In genomic region chr9:109399258-109399767, GRCh38 we compare ENCODE assay signal across 12 cellular contexts.
A peak's percentile ranks its signal among the peaks of the same experiment; 100 is the strongest.
DNase-seq lines count a peak whose midpoint lies in the region; ATAC-seq, FAIRE-seq and TF ChIP-seq lines count a peak whose summit lies in the region.
"Had no signal": no experiment of that assay in that cellular context is flagged by ENCODE, and none has a peak within 500 bp of the region (broad histone marks: within the 10 kb centered on the region; RNA-seq: fewer than 3 reads in every experiment).

No MANE protein-coding gene starts in this region.

- no peak overlapping the region for H3K27ac ChIP-seq in ovary
- H3K27ac ChIP-seq: transverse colon had no signal

- H3K27me3 ChIP-seq in ovary = no peaks in the 10 kb centered on the region
- H3K27me3 ChIP-seq: transverse colon had no signal

- H3K36me3 ChIP-seq in ovary = no peaks in the 10 kb centered on the region
- H3K36me3 ChIP-seq: transverse colon had no signal

- FAIRE-seq in GM12891 (lab: Jason Lieb, UNC) = no peak

- intact Hi-C loops in ovary (cut with DNase I) = no loop called here
- intact Hi-C loops in head of caudate nucleus (cut with DNase I) = no loop called here

- H3K4me1 ChIP-seq in ovary (ENCODE audit: insufficient read depth) = no peaks in the 10 kb centered on the region
- H3K4me1 ChIP-seq: transverse colon had no signal

- H3K4me3 ChIP-seq in ovary = no peak overlapping the region
- H3K4me3 ChIP-seq: transverse colon had no signal

- 78 to 90% (median 86%) methylated on average over 6 of the region's 6 CpGs for WGBS in ovary, 3 donors

- ATAC-seq in GM19035 (IDR thresholded peaks at IDR 0.05; ENCODE audit: unreplicated experiment) (peak; percentile 75), HG02678 (IDR thresholded peaks at IDR 0.05; ENCODE audit: unreplicated experiment) (peak; percentile 79), HG03469 (IDR thresholded peaks at IDR 0.05; ENCODE audit: unreplicated experiment) (peak; percentile 63)
- ATAC-seq: natural killer cell treated with Interleukin-12 subunit alpha and Interleukin-12 subunit beta and Interleukin-15 and Interleukin-18, amount 100 ng/mL, for 72 hours had no signal

- TF ChIP-seq EP300 in ovary (IDR thresholded peaks at IDR 0.05) = no peak

- DNase-seq in GM12891 (ENCODE audit: insufficient read length, low spot score) (no peak), UCSD-AML1 (lab: John Stamatoyannopoulos, UW; ENCODE audit: unreplicated experiment) (no peak), ovary (no peak), head of caudate nucleus (no peak)
- no peak for DNase-seq in effector CD8-positive, alpha-beta T cell (lab: John Stamatoyannopoulos, UW)
- DNase-seq: activated naive CD8-positive, alpha-beta T cell treated with anti-CD3 and anti-CD28 coated beads, Interleukin-2, amount 10 ng/mL, durations not matched to agents 7 days and 5 days; CD8-positive, alpha-beta memory T cell; transverse colon had no signal

- no peak for TF ChIP-seq CTCF in ovary (IDR thresholded peaks at IDR 0.05)

- TF ChIP-seq POLR2A in GM12891 (IDR thresholded peaks at IDR 0.05; ENCODE audit: low read depth, low read length) (no peak), ovary (IDR thresholded peaks at IDR 0.05) (no peak)

- H3K9me3 ChIP-seq in ovary = no peaks in the 10 kb centered on the region
- H3K9me3 ChIP-seq: transverse colon had no signal

TF ChIP-seq in GM12891, 5 proteins besides CTCF, POLR2A, EP300 and RAD21:
- TF ChIP-seq PAX5 (IDR thresholded peaks at IDR 0.05; ENCODE audit: insufficient read depth, low read length, severe bottlenecking) (no peak), POU2F2 (IDR thresholded peaks at IDR 0.05; ENCODE audit: low read depth, low read length) (peak; percentile 92), TAF1 (IDR thresholded peaks at IDR 0.05; ENCODE audit: low read depth, low read length) (no peak)
